ENCODE assay signal across 9 cellular contexts in the genomic region with DNA sequence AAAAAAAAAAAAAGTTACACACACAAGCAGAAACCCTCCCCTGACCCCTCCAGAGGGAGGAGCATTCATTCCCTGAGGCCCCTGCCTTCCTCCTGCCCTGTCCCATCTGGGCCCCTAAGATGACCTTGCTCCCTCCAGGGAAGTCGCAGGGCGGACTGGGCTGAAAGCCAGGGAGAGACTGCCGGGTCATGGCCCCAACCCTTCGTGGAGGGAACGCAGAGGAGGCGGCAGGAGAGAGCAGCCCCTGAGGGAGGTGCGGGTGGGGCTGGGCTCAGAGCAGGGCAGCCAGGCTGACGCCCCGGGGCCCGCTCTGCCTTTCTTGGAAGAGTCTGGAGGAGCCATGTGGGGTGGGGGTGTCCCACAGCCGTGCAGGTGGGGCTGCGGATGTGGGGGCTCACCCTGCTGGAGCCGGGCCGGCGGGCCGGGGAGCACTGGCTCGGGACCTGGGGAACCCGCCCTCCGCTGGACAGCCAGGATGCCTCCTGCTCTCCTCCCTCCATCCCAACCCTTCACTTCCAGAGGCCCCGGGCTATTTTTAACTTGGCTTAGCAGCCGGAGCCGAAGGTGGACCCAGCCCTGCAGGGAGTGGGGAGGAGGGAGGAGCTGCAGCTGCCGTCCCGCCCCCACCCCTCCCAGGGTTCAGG. TPM values are rescaled to one million over a fixed set of nuclear protein-coding genes. Genes with fewer than 3 reads are reported as not detected.
DNase-seq lines count a peak whose midpoint lies in the region; ATAC-seq and TF ChIP-seq lines count a peak whose summit lies in the region.
"Had no signal": no experiment of that assay in that cellular context is flagged by ENCODE, and none has a peak within 500 bp of the region (broad histone marks: within the 10 kb centered on the region; RNA-seq: fewer than 3 reads in every experiment).

No MANE protein-coding gene starts in this region.

- BruUV-seq in Calu3 (replicated peaks; lab: Mats Ljungman, UMichigan): no TSS peak

- H3K27ac Mint-ChIP-seq in CD8-positive, alpha-beta T cell: no peak overlapping the region
- H3K27ac Mint-ChIP-seq in nephron progenitor cell: peak overlapping the region; percentile 98
- no peak overlapping the region for H3K27ac Mint-ChIP-seq in Calu3 (ENCODE audit: unreplicated experiment)

- POLR2A ChIA-PET in CD8-positive, alpha-beta T cell (lab: Charles Lee): no interaction called here

- no peaks in the 10 kb centered on the region for H3K9me3 ChIP-seq in CD8-positive, alpha-beta T cell (ENCODE audit: low read length)
- no peaks in the 10 kb centered on the region for H3K9me3 ChIP-seq in MG63

- no peak for TF ChIP-seq CTCF in CD8-positive, alpha-beta T cell (IDR thresholded peaks at IDR 0.05)
- no peak for TF ChIP-seq CTCF in nephron progenitor cell (IDR thresholded peaks at IDR 0.05)
- no peak for TF ChIP-seq CTCF in Calu3 (IDR thresholded peaks at IDR 0.05; ENCODE audit: unreplicated experiment)

- no peak overlapping the region for H3K4me3 ChIP-seq in CD8-positive, alpha-beta T cell (ENCODE audit: low read depth, low read length)
- no peak overlapping the region for H3K4me3 ChIP-seq in MG63

- no peak overlapping the region for H3K4me3 Mint-ChIP-seq in CD8-positive, alpha-beta T cell
- H3K4me3 Mint-ChIP-seq in nephron progenitor cell: peak overlapping the region; percentile 69
- H3K4me3 Mint-ChIP-seq in Calu3 (ENCODE audit: low read depth, unreplicated experiment): no peak overlapping the region

- CTCF ChIA-PET in CD8-positive, alpha-beta T cell (lab: Charles Lee): no interaction called here
- CTCF ChIA-PET in Calu3 (lab: Charles Lee): interaction anchor here (0.6 to 0.7 kb wide), 2 partner anchors 8 to 86 kb away, joined by 3 read pairs; no protein-coding TSS in a partner anchor

- H3K9me3 Mint-ChIP-seq in CD8-positive, alpha-beta T cell: no peaks in the 10 kb centered on the region
- H3K9me3 Mint-ChIP-seq in nephron progenitor cell (no peaks in the 10 kb centered on the region), Calu3 (ENCODE audit: low read depth, unreplicated experiment) (no peaks in the 10 kb centered on the region)

- no peak for DNase-seq in CD8-positive, alpha-beta T cell
- DNase-seq in MG63 (peak; percentile 58), epidermal melanocyte (ENCODE audit: insufficient read length, low spot score) (peak; percentile 64), nephron progenitor cell (peak; percentile 71), Calu3 (no peak), MV-4-11 (lab: John Stamatoyannopoulos, UW) (no peak)
- DNase-seq in activated naive CD4-positive, alpha-beta T cell treated with Interleukin-2 at 50 U/mL for 16 hours: no peak
- DNase-seq in stimulated activated CD4-positive, alpha-beta T cell treated with anti-CD3 and anti-CD28 coated beads, Interleukin-4, amount 100 ng/mL, for 24 hours: no peak
- DNase-seq: activated CD4-positive, alpha-beta T cell treated with anti-CD3 and anti-CD28 coated beads for 1 hour had no signal

- peaks cover 37% of the 10 kb centered on the region for H3K27me3 Mint-ChIP-seq in CD8-positive, alpha-beta T cell (ENCODE audit: low read depth)
- H3K27me3 Mint-ChIP-seq in nephron progenitor cell (ENCODE audit: low read depth, poor library complexity): no peaks in the 10 kb centered on the region
- peaks cover 44% of the 10 kb centered on the region for H3K27me3 Mint-ChIP-seq in Calu3 (ENCODE audit: unreplicated experiment)

- H3K27ac ChIP-seq in CD8-positive, alpha-beta T cell (ENCODE audit: low read depth, low read length): no peak overlapping the region

- H3K36me3 Mint-ChIP-seq in CD8-positive, alpha-beta T cell: no peaks in the 10 kb centered on the region
- H3K36me3 Mint-ChIP-seq in nephron progenitor cell (ENCODE audit: low read depth): no peaks in the 10 kb centered on the region
- peaks cover 14% of the 10 kb centered on the region for H3K36me3 Mint-ChIP-seq in Calu3 (ENCODE audit: insufficient read depth, unreplicated experiment)

- intact Hi-C loops in CD8-positive, alpha-beta T cell (cut with DNase I, micrococcal nuclease): no loop called here
- intact Hi-C loops in Calu3 (cut with micrococcal nuclease; ENCODE audit: unreplicated experiment): no loop called here

- no peaks in the 10 kb centered on the region for H3K36me3 ChIP-seq in CD8-positive, alpha-beta T cell (ENCODE audit: insufficient read depth, low read length)
- H3K36me3 ChIP-seq in MG63: no peaks in the 10 kb centered on the region

- H3K4me1 ChIP-seq in CD8-positive, alpha-beta T cell (ENCODE audit: insufficient read depth, low read length): peaks cover 38% of the 10 kb centered on the region

- H3K27me3 ChIP-seq in CD8-positive, alpha-beta T cell (ENCODE audit: insufficient read depth, low read length): peaks cover 18% of the 10 kb centered on the region
- no peaks in the 10 kb centered on the region for H3K27me3 ChIP-seq in MG63

- peaks cover 12% of the 10 kb centered on the region for H3K4me1 Mint-ChIP-seq in CD8-positive, alpha-beta T cell (ENCODE audit: low read depth)
- H3K4me1 Mint-ChIP-seq in nephron progenitor cell (peaks cover 44% of the 10 kb centered on the region), Calu3 (ENCODE audit: low read depth, unreplicated experiment) (no peaks in the 10 kb centered on the region)

- ATAC-seq in CD8-positive, alpha-beta T cell: peak; percentile 31

RNA-seq across cellular contexts. Expression of a gene that starts 15.0 kb away (rescaled TPM):
- not detected for total RNA-seq in CD8-positive, alpha-beta T cell
- not detected in 2 replicates for total RNA-seq in MG63 (2014; rRNA removed; shearing (Covaris generic); ENCODE audit: low replicate concordance)
- total RNA-seq in Calu3 (2022): 0.24 TPM in 1 of 2 replicates, not detected in the other

RNA-seq across cellular contexts. Expression of a gene that starts 15.2 kb away (rescaled TPM):
- total RNA-seq in CD8-positive, alpha-beta T cell: not detected
- 5.5 and 15.9 TPM in 2 replicates for total RNA-seq in MG63 (2014; rRNA removed; shearing (Covaris generic); ENCODE audit: low replicate concordance)
- 2.5 and 3.2 TPM in 2 replicates for total RNA-seq in Calu3 (2022)

RNA-seq across cellular contexts. Expression of a gene that starts 18.8 kb away (rescaled TPM):
- total RNA-seq in CD8-positive, alpha-beta T cell: 10 to 100 TPM; 18.7 to 19.4 TPM
- 185 and 192 TPM in 2 replicates for total RNA-seq in MG63 (2014; rRNA removed; shearing (Covaris generic); ENCODE audit: low replicate concordance)
- total RNA-seq in Calu3 (2022): 192 and 197 TPM in 2 replicates

RNA-seq across cellular contexts. Expression of a gene that starts 48.7 kb away (rescaled TPM):
- 10 to 100 TPM; 24.3 TPM for total RNA-seq in CD8-positive, alpha-beta T cell
- 69.3 and 92.0 TPM in 2 replicates for total RNA-seq in MG63 (2014; rRNA removed; shearing (Covaris generic); ENCODE audit: low replicate concordance)
- 79.9 and 85.9 TPM in 2 replicates for total RNA-seq in Calu3 (2022)

Comparison
In these comparisons a context has a peak if more than half of its experiments do, and no peak if none do; other contexts are left out.
1. DNase-seq: peak in MG63 (single experiment), epidermal melanocyte (single experiment) and nephron progenitor cell (single experiment); none in CD8-positive, alpha-beta T cell (0 of 7), Calu3 (single experiment), MV-4-11 (single experiment), activated naive CD4-positive, alpha-beta T cell treated with Interleukin-2 at 50 U/mL for 16 hours (single experiment) and stimulated activated CD4-positive, alpha-beta T cell treated with anti-CD3 and anti-CD28 coated beads, Interleukin-4, amount 100 ng/mL, for 24 hours (single experiment).